26 cellular contexts compared by ENCODE assay signal in genomic region chr1:152884506-152884905, GRCh38. TPM values are rescaled to one million over a fixed set of nuclear protein-coding genes. Genes with fewer than 3 reads are reported as not detected.
"Had no signal": no experiment of that assay in that cellular context is flagged by ENCODE, and none has a peak within 500 bp of the region (broad histone marks: within the 10 kb centered on the region; RNA-seq: fewer than 3 reads in every experiment).

No MANE protein-coding gene starts in this region.

- H3K4me1 Mint-ChIP-seq: endodermal cell, nephron had no signal

- H3K36me3 Mint-ChIP-seq: immature natural killer cell, naive B cell had no signal

- H3K4me3 Mint-ChIP-seq: endodermal cell, immature natural killer cell, naive B cell, nephron had no signal

- H3K9me3 ChIP-seq: thoracic aorta, transverse colon had no signal

- H3K27me3 ChIP-seq: stomach, transverse colon had no signal

- H3K36me3 ChIP-seq: stomach, thoracic aorta, transverse colon had no signal

- FAIRE-seq: endothelial cell of umbilical vein, kidney had no signal

- H3K4me3 ChIP-seq: coronary artery, lung, skin epidermis, stomach, thoracic aorta, transverse colon had no signal

- H3K4me1 ChIP-seq: stomach, transverse colon had no signal

- DNase-seq: effector CD4-positive, alpha-beta T cell; endodermal cell; immature natural killer cell; kidney; left colon; left ventricle myocardium superior; mesendoderm; naive B cell; occipital lobe; stimulated activated CD4-positive, alpha-beta T cell treated with anti-CD3 and anti-CD28 coated beads, Interleukin-12 subunit alpha, Interleukin-12 subunit beta, amount 100 ng/mL, for 4 hours; stimulated activated naive CD4-positive, alpha-beta T cell; stomach; substantia nigra; transverse colon had no signal

- H3K27ac Mint-ChIP-seq: endodermal cell, immature natural killer cell, naive B cell, nephron had no signal

- H3K27ac ChIP-seq: coronary artery, stomach, thoracic aorta, transverse colon had no signal

- ATAC-seq: left colon, left ventricle myocardium superior, sciatic nerve had no signal

RNA-seq across cellular contexts. Expression of gene SMCP, which starts 6.4 kb away (rescaled TPM):
- total RNA-seq: chondrocyte, dermis microvascular lymphatic vessel endothelial cell, endodermal cell, endothelial cell of umbilical vein, esophagus mucosa, kidney, left colon, left ventricle myocardium superior, lung, occipital lobe, pulmonary artery endothelial cell, sciatic nerve, stomach, thoracic aorta, transverse colon, ureter had no signal
- polyA plus RNA-seq: endothelial cell of umbilical vein, immature natural killer cell, lung, stomach had no signal

RNA-seq across cellular contexts. Expression of gene IVL, which starts 23.8 kb away (rescaled TPM):
- total RNA-seq: chondrocyte, dermis microvascular lymphatic vessel endothelial cell, endodermal cell, endothelial cell of umbilical vein, kidney, left colon, left ventricle myocardium superior, occipital lobe, sciatic nerve, stomach, transverse colon had no signal
- polyA plus RNA-seq: endothelial cell of umbilical vein, immature natural killer cell had no signal

RNA-seq across cellular contexts. Expression of gene LCE7A, which starts 24.7 kb away (rescaled TPM):
- total RNA-seq: chondrocyte, dermis microvascular lymphatic vessel endothelial cell, endodermal cell, endothelial cell of umbilical vein, esophagus mucosa, kidney, left colon, left ventricle myocardium superior, lung, occipital lobe, pulmonary artery endothelial cell, sciatic nerve, stomach, thoracic aorta, transverse colon, ureter had no signal
- polyA plus RNA-seq: endothelial cell of umbilical vein, immature natural killer cell, lung, stomach had no signal

RNA-seq across cellular contexts. Expression of gene LCE6A, which starts 41.9 kb away (rescaled TPM):
- total RNA-seq: chondrocyte, dermis microvascular lymphatic vessel endothelial cell, endodermal cell, endothelial cell of umbilical vein, esophagus mucosa, kidney, left colon, left ventricle myocardium superior, lung, occipital lobe, pulmonary artery endothelial cell, sciatic nerve, stomach, thoracic aorta, transverse colon, ureter had no signal
- polyA plus RNA-seq: endothelial cell of umbilical vein, immature natural killer cell, lung, stomach had no signal

RNA-seq across cellular contexts. Expression of gene LCE1A, which starts 57.2 kb away (rescaled TPM):
- total RNA-seq: chondrocyte, dermis microvascular lymphatic vessel endothelial cell, endodermal cell, endothelial cell of umbilical vein, esophagus mucosa, kidney, left colon, left ventricle myocardium superior, lung, occipital lobe, pulmonary artery endothelial cell, sciatic nerve, stomach, thoracic aorta, transverse colon, ureter had no signal
- polyA plus RNA-seq: endothelial cell of umbilical vein, immature natural killer cell, lung, stomach had no signal
